9 cellular contexts compared by ENCODE assay signal in genomic region chr7:44489955-44490350, GRCh38. TPM values are rescaled to one million over a fixed set of nuclear protein-coding genes. Genes with fewer than 3 reads are reported as not detected.
A peak's percentile ranks its signal among the peaks of the same experiment; 100 is the strongest.
DNase-seq lines count a peak whose midpoint lies in the region; ATAC-seq and TF ChIP-seq lines count a peak whose summit lies in the region.
"Had no signal": no experiment of that assay in that cellular context is flagged by ENCODE, and none has a peak within 500 bp of the region (broad histone marks: within the 10 kb centered on the region; RNA-seq: fewer than 3 reads in every experiment).

No MANE protein-coding gene starts in this region.

- ATAC-seq in GM18861 (IDR thresholded peaks at IDR 0.05; ENCODE audit: unreplicated experiment) (peak; percentile 5), HG03103 (IDR thresholded peaks at IDR 0.05; ENCODE audit: low read depth, unreplicated experiment) (peak; percentile 22), thoracic aorta (ENCODE audit: insufficient number of reproducible peaks, low FRiP score, low read depth) (no peak), GM21381 (IDR thresholded peaks at IDR 0.05; ENCODE audit: unreplicated experiment) (no peak)
- peak; percentile 52 for ATAC-seq in central memory CD8-positive, alpha-beta T cell (replicated peaks; ENCODE audit: extremely low read depth, poor library complexity, severe bottlenecking)

- TF ChIP-seq POLR2A in lower leg skin (IDR thresholded peaks at IDR 0.05), result no peak

- peak overlapping the region; percentile 78 for H3K27ac Mint-ChIP-seq in central memory CD8-positive, alpha-beta T cell (ENCODE audit: low read depth)

- H3K9me3 Mint-ChIP-seq in central memory CD8-positive, alpha-beta T cell, result no peaks in the 10 kb centered on the region

- TF ChIP-seq CTCF in AG09309 (IDR thresholded peaks at IDR 0.05; ENCODE audit: control insufficient read depth, insufficient read depth, low read depth, low read length, missing control alignments) (no peak), lower leg skin (IDR thresholded peaks at IDR 0.05) (no peak), thoracic aorta (IDR thresholded peaks at IDR 0.05) (no peak)

- H3K9ac ChIP-seq in SK-N-MC (ENCODE audit: insufficient read length), result peak overlapping the region; percentile 96

- H3K4me3 Mint-ChIP-seq in central memory CD8-positive, alpha-beta T cell, result peak overlapping the region; percentile 79

- H3K27me3 ChIP-seq in thoracic aorta (replicated peaks; ENCODE audit: insufficient read depth), result no peaks in the 10 kb centered on the region

- intact Hi-C loops in lower leg skin (cut with DNase I; ENCODE audit: low total_unique reads), result loop anchor here (10.0 kb wide), 1 partner anchor 75 kb away; no protein-coding TSS in a partner anchor

- H3K36me3 Mint-ChIP-seq in central memory CD8-positive, alpha-beta T cell (ENCODE audit: insufficient read depth), result peaks cover 21% of the 10 kb centered on the region

- WGBS in lower leg skin, 2 donors, result 0% methylated on average over 16 to 17 of the region's 19 CpGs

- H3K36me3 ChIP-seq in SK-N-MC (ENCODE audit: insufficient read depth, low read length) (peaks cover 14% of the 10 kb centered on the region), thoracic aorta (no peaks in the 10 kb centered on the region)

- no peak for DNase-seq in AG09309 (ENCODE audit: low read depth)
- no peak for DNase-seq in SK-N-MC (ENCODE audit: low read depth, low spot score)
- DNase-seq in central memory CD8-positive, alpha-beta T cell (ENCODE audit: low spot score in 2 of 2), result peak in 1 of 2 donors; percentile 28
- DNase-seq in lower leg skin (ENCODE audit: low spot score in 2 of 2), result peak in 1 of 2 donors; percentile 80
- DNase-seq in thoracic aorta (ENCODE audit: low spot score), result no peak

- peaks cover 20 to 50% of the 10 kb centered on the region in 2 donors for H3K4me1 ChIP-seq in thoracic aorta (ENCODE audit: control insufficient read depth in 1 of 2, low read depth in 2 of 2)

- no peaks in the 10 kb centered on the region for H3K9me3 ChIP-seq in SK-N-MC (ENCODE audit: low read depth, low read length)
- H3K9me3 ChIP-seq in thoracic aorta, result no peaks in the 10 kb centered on the region

- peaks cover 7% of the 10 kb centered on the region for H3K27me3 Mint-ChIP-seq in central memory CD8-positive, alpha-beta T cell

- no peak overlapping the region for H3K27ac ChIP-seq in SK-N-MC
- H3K27ac ChIP-seq in thoracic aorta, result peak overlapping the region; percentile 90 to 98

- peaks cover 49% of the 10 kb centered on the region for H3K4me1 Mint-ChIP-seq in central memory CD8-positive, alpha-beta T cell

- H3K4me3 ChIP-seq in AG09309 (ENCODE audit: control insufficient read depth, low read depth, low read length), result peak overlapping the region; percentile 84
- peak overlapping the region; percentile 89 for H3K4me3 ChIP-seq in SK-N-MC
- H3K4me3 ChIP-seq in lower leg skin (ENCODE audit: low read depth, poor library complexity, severe bottlenecking), result peak overlapping the region; percentile 96
- peak overlapping the region; percentile 86 for H3K4me3 ChIP-seq in thoracic aorta

RNA-seq across cellular contexts. Expression of gene NUDCD3, which starts 0.5 kb away (rescaled TPM):
- total RNA-seq in lower leg skin (10 to 100 TPM; 53.3 to 87.9 (median 73.2) TPM), thoracic aorta (10 to 100 TPM; 57.0 to 64.5 TPM)

RNA-seq across cellular contexts. Expression of gene NPC1L1, which starts 51.2 kb away (rescaled TPM):
- total RNA-seq in lower leg skin (under 1 TPM in 3 of 4 donors, not detected in 1; 0.08 to 0.13 (median 0.10) TPM), thoracic aorta (1 to 10 TPM in 1 of 2 donors, under 1 TPM in 1; 0.85 to 2.2 TPM)
- total RNA-seq: RPMI7951 had no signal

Comparison
In these comparisons a context has a peak if more than half of its experiments do, and no peak if none do; other contexts are left out.
1. ATAC-seq: peak in GM18861 (single experiment), HG03103 (single experiment) and central memory CD8-positive, alpha-beta T cell (single experiment); none in thoracic aorta (single experiment) and GM21381 (single experiment).
2. Peak in every context shown above with its lines, with median percentiles within 50 percentile points of each other: H3K4me3 ChIP-seq.